1 cellular context compared by ENCODE assay signal in the genomic region with DNA sequence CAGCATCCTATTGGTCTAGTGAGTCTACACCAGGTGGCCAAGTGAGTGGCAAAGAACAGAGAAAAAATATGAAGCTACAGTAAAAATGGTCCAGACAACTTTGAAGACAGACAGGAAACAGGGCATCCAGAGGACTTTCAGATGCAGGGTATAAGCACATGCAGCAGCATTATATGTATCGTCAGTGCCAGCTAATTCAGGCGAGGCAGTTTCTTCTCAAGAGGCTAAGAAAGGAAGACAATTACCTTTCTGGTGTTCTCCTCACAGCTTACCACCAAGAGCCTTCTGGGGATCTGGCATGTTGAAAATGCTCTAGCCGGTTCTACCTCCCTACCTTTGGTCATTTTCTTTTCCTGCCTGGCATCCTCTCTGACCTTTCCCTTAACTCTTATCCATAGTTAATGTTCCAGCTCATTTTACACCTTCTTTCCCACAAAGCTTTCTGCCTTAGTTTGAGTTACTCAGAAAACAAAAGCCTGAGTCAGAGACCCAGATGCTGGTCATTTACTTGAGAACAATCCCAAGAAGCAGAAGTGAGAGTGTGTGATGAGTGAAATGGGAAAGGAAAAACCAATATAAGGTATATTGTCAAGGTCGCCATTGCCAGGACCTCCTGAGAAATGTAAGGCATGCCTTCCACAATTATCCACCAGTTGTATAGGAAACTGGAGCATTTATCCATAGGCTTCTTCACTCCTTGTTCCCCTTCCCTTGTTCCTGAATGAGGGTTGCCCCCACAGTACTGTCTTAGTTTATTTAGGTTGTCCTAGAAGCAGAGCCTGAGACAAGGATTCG.
TF ChIP-seq lines count a peak whose summit lies in the region.

No MANE protein-coding gene starts in this region.

TF ChIP-seq in IMR-90, 13 proteins besides CTCF, POLR2A, EP300 and RAD21 (continued from another document):
- TF ChIP-seq RCOR1 (IDR thresholded peaks at IDR 0.05; ENCODE audit: insufficient replicate concordance, low read length), result no peak
- no peak for TF ChIP-seq CHD1 (IDR thresholded peaks at IDR 0.05; ENCODE audit: low read depth, low read length)
- no peak for TF ChIP-seq BHLHE40 (IDR thresholded peaks at IDR 0.05; ENCODE audit: low read depth, low read length)
- no peak for TF ChIP-seq FOS (IDR thresholded peaks at IDR 0.05; ENCODE audit: low read depth, low read length)
- TF ChIP-seq MAZ (IDR thresholded peaks at IDR 0.05; ENCODE audit: borderline replicate concordance, low read depth, low read length), result no peak
